In genomic region chr7:30525409-30525808, GRCh38 we compare ENCODE assay signal across 1 cellular context.
TF ChIP-seq lines count a peak whose summit lies in the region.

No MANE protein-coding gene starts in this region.

TF ChIP-seq in GM23338, 12 proteins besides CTCF, POLR2A, EP300 and RAD21 (continued from another document):
- TF ChIP-seq REST (IDR thresholded peaks at IDR 0.05; ENCODE audit: unreplicated experiment) (no peak), EZH2 (IDR thresholded peaks at IDR 0.05; ENCODE audit: low read depth, unreplicated experiment) (no peak), JUNB (IDR thresholded peaks at IDR 0.05; ENCODE audit: unreplicated experiment) (no peak), STAT1 (IDR thresholded peaks at IDR 0.05; ENCODE audit: unreplicated experiment) (no peak), ZNF331 (CRISPR knock-in tag; IDR thresholded peaks at IDR 0.05; ENCODE audit: low read depth) (no peak), NANOG (IDR thresholded peaks at IDR 0.05; ENCODE audit: borderline replicate concordance) (no peak), ZNF462 (CRISPR knock-in tag; IDR thresholded peaks at IDR 0.05) (no peak), POLR2AphosphoS5 (IDR thresholded peaks at IDR 0.05; ENCODE audit: low read depth) (no peak), ZNF114 (CRISPR knock-in tag; IDR thresholded peaks at IDR 0.05) (no peak)
